8 cellular contexts compared by ENCODE assay signal in genomic region chr5:83474986-83475385, GRCh38. TPM values are rescaled to one million over a fixed set of nuclear protein-coding genes. Genes with fewer than 3 reads are reported as not detected.
DNase-seq lines count a peak whose midpoint lies in the region; ATAC-seq and TF ChIP-seq lines count a peak whose summit lies in the region.

No MANE protein-coding gene starts in this region.

- in situ Hi-C loops in mammary epithelial cell (cut with MboI; ENCODE audit: low sequenced_read_pairs in 2 of 2), result loop anchor here in 1 of 2 donors (10.0 to 25.0 kb wide), 2 partner anchors 830 to 1113 kb away; no protein-coding TSS in a partner anchor

- peaks cover 28% of the 10 kb centered on the region for H3K4me1 ChIP-seq in mammary epithelial cell (ENCODE audit: insufficient read depth, low read length)

- peaks cover 46% of the 10 kb centered on the region for H3K4me1 Mint-ChIP-seq in mesothelial cell of epicardium

- dilution Hi-C loops in mammary epithelial cell (cut with HindIII; ENCODE audit: low sequenced_read_pairs), result no loop called here

- CTCF ChIA-PET in mammary epithelial cell (lab: Charles Lee; ENCODE audit: low non-redundant PET), result interaction anchor here (0.6 kb wide), 2 partner anchors 89 to 132 kb away, joined by 6 to 9 read pairs; no protein-coding TSS in a partner anchor

- H3K4me2 ChIP-seq in mammary epithelial cell (ENCODE audit: insufficient read depth, low read depth, low read length), result peak overlapping the region; percentile 100

- BruUV-seq in mammary epithelial cell (replicated peaks; lab: Mats Ljungman, UMichigan), result TSS peak; percentile 18

- no peaks in the 10 kb centered on the region for H3K36me3 ChIP-seq in mammary epithelial cell (ENCODE audit: insufficient read depth, low read length)

- peak overlapping the region; percentile 84 for H3K27ac ChIP-seq in 22Rv1
- H3K27ac ChIP-seq in mammary epithelial cell (ENCODE audit: insufficient read depth, low read depth, low read length), result peak overlapping the region; percentile 96

- H3K9ac ChIP-seq in mammary epithelial cell (ENCODE audit: insufficient read depth, low read length), result peak overlapping the region; percentile 81

- H3K36me3 Mint-ChIP-seq in mesothelial cell of epicardium, result peaks cover 8% of the 10 kb centered on the region

- peaks cover 7% of the 10 kb centered on the region for H3K79me2 ChIP-seq in mammary epithelial cell (ENCODE audit: insufficient read depth, low read length)

- H3K27me3 Mint-ChIP-seq in mesothelial cell of epicardium (ENCODE audit: low read depth), result peaks cover 2% of the 10 kb centered on the region

- H3K9me3 Mint-ChIP-seq in mesothelial cell of epicardium, result no peaks in the 10 kb centered on the region

- peak overlapping the region; percentile 97 for H3K4me3 Mint-ChIP-seq in mesothelial cell of epicardium

- H3K9me3 ChIP-seq in mammary epithelial cell (replicated peaks; ENCODE audit: insufficient read depth, low read length), result no peaks in the 10 kb centered on the region

- intact Hi-C loops in mammary epithelial cell (cut with micrococcal nuclease), result loop anchor here (1.0 to 5.0 kb wide), 4 partner anchors 89 to 1068 kb away; no protein-coding TSS in a partner anchor

- 8% methylated on average over 8 of the region's 8 CpGs for WGBS in mammary epithelial cell (ENCODE audit: low coverage, missing lambda C conversion rate)

- H3K27ac Mint-ChIP-seq in mesothelial cell of epicardium, result peak overlapping the region; percentile 51

- TF ChIP-seq CTCF in 22Rv1 (IDR thresholded peaks at IDR 0.05) (no peak), HFF-Myc (IDR thresholded peaks at IDR 0.05; ENCODE audit: low read depth, low read length, missing control alignments) (no peak), mammary epithelial cell (conservative IDR thresholded peaks at IDR 0.05 in 1 of 2, IDR thresholded peaks at IDR 0.05 in 1 of 2; ENCODE audit: extremely low read depth in 1 of 2, insufficient read depth in 1 of 2, low read depth in 1 of 2, low read length in 2 of 2) (no peak), mesothelial cell of epicardium (IDR thresholded peaks at IDR 0.05; ENCODE audit: unreplicated experiment) (no peak)

- H4K20me1 ChIP-seq in mammary epithelial cell (ENCODE audit: insufficient read depth, low read length), result no peaks in the 10 kb centered on the region

- DNase-seq in HFF-Myc (ENCODE audit: extremely low read depth, low read depth) (no peak), mammary epithelial cell (no peak), mesothelial cell of epicardium (ENCODE audit: low spot score in 2 of 2, unreplicated experiment in 2 of 2) (no peak), middle frontal gyrus (ENCODE audit: extremely low spot score, low spot score) (no peak), HuH-7 (ENCODE audit: low spot score) (no peak)
- no peak for DNase-seq in activated CD8-positive, alpha-beta memory T cell treated with anti-CD3 and anti-CD28 coated beads, Interleukin-2, amount 50 U/mL, for 4 hours

- H3K4me3 ChIP-seq in HFF-Myc (replicated peaks; ENCODE audit: low read depth, low read length) (peak overlapping the region; percentile 78), mammary epithelial cell (replicated peaks in 1 of 3; ENCODE audit: insufficient read depth in 1 of 3, low read depth in 2 of 3, low read length in 3 of 3) (peak overlapping the region; percentile 59 to 68 (median 68))

- no peaks in the 10 kb centered on the region for H3K27me3 ChIP-seq in mammary epithelial cell (ENCODE audit: insufficient read depth, low read length)

- no peak for ATAC-seq in HG02571 (IDR thresholded peaks at IDR 0.05; ENCODE audit: unreplicated experiment)

- peak overlapping the region; percentile 76 for H2AFZ ChIP-seq in mammary epithelial cell (ENCODE audit: low read depth, low read length)

RNA-seq across cellular contexts. Expression of gene VCAN, which starts 3.4 kb away (rescaled TPM):
- 100 to 1,000 TPM in 1 of 2 donors, 10 to 100 TPM in 1; 82.9 to 234 TPM for total RNA-seq in mammary epithelial cell
- 28.7 TPM for polyA plus RNA-seq in mammary epithelial cell
- polyA minus RNA-seq in mammary epithelial cell, result 73.9 TPM
- 633 to 678 TPM (median 634 TPM) in 3 replicates for total RNA-seq in mesothelial cell of epicardium
